In genomic region chr3:130839815-130840214, GRCh38 we compare ENCODE assay signal across 9 cellular contexts. TPM values are rescaled to one million over a fixed set of nuclear protein-coding genes. Genes with fewer than 3 reads are reported as not detected.
DNase-seq lines count a peak whose midpoint lies in the region; ATAC-seq and TF ChIP-seq lines count a peak whose summit lies in the region.
"Had no signal": no experiment of that assay in that cellular context is flagged by ENCODE, and none has a peak within 500 bp of the region (broad histone marks: within the 10 kb centered on the region; RNA-seq: fewer than 3 reads in every experiment).

No MANE protein-coding gene starts in this region.

- H3K27ac ChIP-seq in A673 (ENCODE audit: low read depth, low read length, poor library complexity, severe bottlenecking) (no peak overlapping the region), upper lobe of right lung (no peak overlapping the region)

- H3K36me3 ChIP-seq in A673 (ENCODE audit: insufficient read depth, low read length, poor library complexity, severe bottlenecking) = no peaks in the 10 kb centered on the region
- no peaks in the 10 kb centered on the region for H3K36me3 ChIP-seq in upper lobe of right lung

- H3K4me3 ChIP-seq in A673 (ENCODE audit: low read depth, low read length, poor library complexity, severe bottlenecking) (no peak overlapping the region), upper lobe of right lung (no peak overlapping the region)

- TF ChIP-seq CTCF in A673 (conservative IDR thresholded peaks at IDR 0.05; ENCODE audit: low read depth, low read length) (no peak), upper lobe of right lung (IDR thresholded peaks at IDR 0.05) (no peak)

- intact Hi-C loops in A673 (cut with micrococcal nuclease; ENCODE audit: unreplicated experiment) = no loop called here
- intact Hi-C loops in upper lobe of right lung (cut with DNase I) = no loop called here

- ATAC-seq in GM19372 (IDR thresholded peaks at IDR 0.05; ENCODE audit: low read depth, unreplicated experiment) = peak; percentile 74
- ATAC-seq in HG03159 (IDR thresholded peaks at IDR 0.05; ENCODE audit: unreplicated experiment) = peak; percentile 74
- no peak for ATAC-seq in HG02970 (IDR thresholded peaks at IDR 0.05; ENCODE audit: low FRiP score, unreplicated experiment)
- ATAC-seq in upper lobe of right lung = no peak

- H3K27me3 ChIP-seq in A673 (replicated peaks; ENCODE audit: insufficient read depth, low read depth, low read length, poor library complexity) = no peaks in the 10 kb centered on the region
- H3K27me3 ChIP-seq in upper lobe of right lung = no peaks in the 10 kb centered on the region

- CTCF ChIA-PET in A673 (lab: Charles Lee) = no interaction called here

- POLR2A ChIA-PET in A673 (lab: Charles Lee; ENCODE audit: low non-redundant PET) = no interaction called here

- H3K9me3 ChIP-seq in A673 (ENCODE audit: low read depth, low read length, poor library complexity, severe bottlenecking) (no peaks in the 10 kb centered on the region), upper lobe of right lung (no peaks in the 10 kb centered on the region)

- BruUV-seq in A673 (replicated peaks; lab: Mats Ljungman, UMichigan) = no TSS peak

- peak; percentile 11 for DNase-seq in A673 (ENCODE audit: low spot score)
- peak; percentile 56 for DNase-seq in NCI-H345 treated with DMSO at 0.1 percent for 48 hours (lab: John Stamatoyannopoulos, UW; ENCODE audit: unreplicated experiment)
- no peak for DNase-seq in GM19240 (ENCODE audit: insufficient read length, low spot score)
- DNase-seq in AG08395 (ENCODE audit: low spot score) = no peak
- DNase-seq in upper lobe of right lung = no peak
- DNase-seq: GOT3 had no signal

- H3K4me1 ChIP-seq in A673 (ENCODE audit: insufficient read depth, low read length, poor library complexity, severe bottlenecking) (no peaks in the 10 kb centered on the region), upper lobe of right lung (no peaks in the 10 kb centered on the region)

RNA-seq across cellular contexts. Expression of gene ATP2C1, which starts 54.1 kb away (rescaled TPM):
- total RNA-seq in A673 (2021) = 70.3 and 75.9 TPM in 2 replicates
- total RNA-seq in upper lobe of right lung = 142 TPM

Comparison
In these comparisons a context has a peak if more than half of its experiments do, and no peak if none do; other contexts are left out.
1. DNase-seq: peak in A673 (single experiment) and NCI-H345 treated with DMSO at 0.1 percent for 48 hours (single experiment); none in GM19240 (single experiment), AG08395 (single experiment) and upper lobe of right lung (single experiment).
2. ATAC-seq: peak in GM19372 (single experiment) and HG03159 (single experiment); none in HG02970 (single experiment) and upper lobe of right lung (single experiment).